ENCODE assay signal across 15 cellular contexts in genomic region chr6:142297996-142298753, GRCh38. TPM values are rescaled to one million over a fixed set of nuclear protein-coding genes. Genes with fewer than 3 reads are reported as not detected.
DNase-seq lines count a peak whose midpoint lies in the region; ATAC-seq, FAIRE-seq and TF ChIP-seq lines count a peak whose summit lies in the region.
"Had no signal": no experiment of that assay in that cellular context is flagged by ENCODE, and none has a peak within 500 bp of the region (broad histone marks: within the 10 kb centered on the region; RNA-seq: fewer than 3 reads in every experiment).

No MANE protein-coding gene starts in this region.

- H3K4me3 ChIP-seq in adipocyte (ENCODE audit: low read length) = no peak overlapping the region
- no peak overlapping the region for H3K4me3 ChIP-seq in keratinocyte (ENCODE audit: control insufficient read depth in 2 of 3, extremely low read depth in 1 of 3, insufficient read depth in 2 of 3, low read depth in 1 of 3, low read length in 3 of 3)
- H3K4me3 ChIP-seq: BLaER1 treated with 17β-estradiol and CSF1 and Interleukin-3, amounts not matched to agents 10 nM and 100 nM; right atrium auricular region; thoracic aorta had no signal

- H3K27ac Mint-ChIP-seq in H9 = no peak overlapping the region
- H3K27ac Mint-ChIP-seq: memory B cell had no signal

- H4K8ac ChIP-seq in H9 (replicated peaks; ENCODE audit: insufficient read length, low read depth, low read length) = no peak overlapping the region

- H3K23ac ChIP-seq in H9 (ENCODE audit: insufficient read length, low read depth, low read length) = no peak overlapping the region

- no peak overlapping the region for H2BK15ac ChIP-seq in H9 (ENCODE audit: low read depth, low read length)

- peaks cover 28 to 38% of the 10 kb centered on the region in 2 experiments for H3K4me1 Mint-ChIP-seq in H9

- H2BK20ac ChIP-seq in H9 (ENCODE audit: low read depth, low read length, poor library complexity, severe bottlenecking) = no peak overlapping the region

- H3K23me2 ChIP-seq in H9 (ENCODE audit: insufficient read length, low read depth, low read length, poor library complexity, severe bottlenecking) = peaks cover 7% of the 10 kb centered on the region

- no peak overlapping the region for H3K9ac ChIP-seq in adipocyte (ENCODE audit: low read length)
- no peak overlapping the region for H3K9ac ChIP-seq in keratinocyte (ENCODE audit: control insufficient read depth, extremely low read depth, insufficient read depth, low read length)
- no peak overlapping the region for H3K9ac ChIP-seq in H9 (ENCODE audit: extremely low read depth, insufficient read length, low read length)
- H3K9ac ChIP-seq: BLaER1 treated with 17β-estradiol and CSF1 and Interleukin-3, amounts not matched to agents 10 nM and 100 nM had no signal

- H2AK5ac ChIP-seq in H9 (ENCODE audit: insufficient read length, low read length) = no peak overlapping the region

- H2BK5ac ChIP-seq in H9 (ENCODE audit: insufficient read length, low read length) = no peak overlapping the region

- H3K27ac ChIP-seq in keratinocyte (ENCODE audit: control insufficient read depth, insufficient read depth, low read length) (peak overlapping the region; percentile 32), H9 (ENCODE audit: insufficient read length, low read depth, low read length) (no peak overlapping the region)
- H3K27ac ChIP-seq: BLaER1 treated with 17β-estradiol and CSF1 and Interleukin-3, amounts not matched to agents 10 nM and 100 nM; right atrium auricular region; thoracic aorta had no signal

- H3K36me3 Mint-ChIP-seq in H9 (ENCODE audit: insufficient read depth in 1 of 3, low read depth in 3 of 3) = no peaks in the 10 kb centered on the region; a peak in 1 of 7 replicates
- H3K36me3 Mint-ChIP-seq: memory B cell had no signal

- no peak overlapping the region for H3T11ph ChIP-seq in H9 (ENCODE audit: low read length)

- H3K36me3 ChIP-seq in adipocyte (ENCODE audit: control insufficient read depth, insufficient read depth, low read length, severe bottlenecking) (no peaks in the 10 kb centered on the region), keratinocyte (ENCODE audit: control insufficient read depth in 2 of 2, extremely low read depth in 1 of 2, insufficient read depth in 2 of 2, low read length in 2 of 2) (no peaks in the 10 kb centered on the region)
- H3K36me3 ChIP-seq: BLaER1 treated with 17β-estradiol and CSF1 and Interleukin-3, amounts not matched to agents 10 nM and 100 nM; right atrium auricular region; thoracic aorta had no signal

- WGBS in H9 (ENCODE audit: extremely low coverage, insufficient read length, low lambda C conversion rate) = no CpG with 5 or more reads among the region's 3 CpGs

- H3K18ac ChIP-seq in H9 (ENCODE audit: insufficient read length, low read depth, low read length) = no peak overlapping the region

- dilution Hi-C loops in keratinocyte (cut with MboI; ENCODE audit: extremely low pct_ligation_motif_present, low sequenced_read_pairs) = no loop called here

- H4K20me1 ChIP-seq in keratinocyte (ENCODE audit: control insufficient read depth, extremely low read depth, insufficient read depth, low read length) (no peaks in the 10 kb centered on the region), H9 (ENCODE audit: control insufficient read depth, insufficient read depth, insufficient read length) (no peaks in the 10 kb centered on the region)
- H4K20me1 ChIP-seq: BLaER1 treated with 17β-estradiol and CSF1 and Interleukin-3, amounts not matched to agents 10 nM and 100 nM had no signal

- H3K79me2 ChIP-seq in keratinocyte (ENCODE audit: control insufficient read depth, insufficient read depth, low read length) = no peaks in the 10 kb centered on the region
- H3K79me2 ChIP-seq in H9 (ENCODE audit: insufficient read depth, low read length) = no peaks in the 10 kb centered on the region

- ATAC-seq in HG03520 (IDR thresholded peaks at IDR 0.05; ENCODE audit: unreplicated experiment) (no peak), HG02763 (IDR thresholded peaks at IDR 0.05; ENCODE audit: unreplicated experiment) (no peak)

- peak; percentile 88 for FAIRE-seq in keratinocyte (lab: Jason Lieb, UNC)
- FAIRE-seq: H1 had no signal

- H2AFZ ChIP-seq in keratinocyte (ENCODE audit: control insufficient read depth, low read length) (no peak overlapping the region), H9 (ENCODE audit: low read length) (no peak overlapping the region)

- H3K27me3 ChIP-seq in adipocyte (replicated peaks; ENCODE audit: control insufficient read depth, insufficient read depth, low read length) = peaks cover 5% of the 10 kb centered on the region
- no peaks in the 10 kb centered on the region for H3K27me3 ChIP-seq in keratinocyte (ENCODE audit: control insufficient read depth, extremely low read depth, insufficient read depth, low read length)
- H3K27me3 ChIP-seq in H9 (ENCODE audit: insufficient read depth, low read length) = peaks cover 8% of the 10 kb centered on the region; the same call in 1 of the 2 replicates
- H3K27me3 ChIP-seq: BLaER1 treated with 17β-estradiol and CSF1 and Interleukin-3, amounts not matched to agents 10 nM and 100 nM had no signal

- no peak overlapping the region for H3K14ac ChIP-seq in H9 (ENCODE audit: insufficient read depth, low read length)

- H2BK12ac ChIP-seq in H9 (ENCODE audit: insufficient read length, low read depth, low read length) = no peak overlapping the region

- H3K4me3 Mint-ChIP-seq in H9 = no peak overlapping the region
- H3K4me3 Mint-ChIP-seq: memory B cell had no signal

- peaks cover 4% of the 10 kb centered on the region for H3K9me3 ChIP-seq in adipocyte (ENCODE audit: control insufficient read depth, low read length)
- H3K9me3 ChIP-seq in keratinocyte (ENCODE audit: control insufficient read depth, low read depth, low read length) = no peaks in the 10 kb centered on the region
- no peaks in the 10 kb centered on the region for H3K9me3 ChIP-seq in H9 (ENCODE audit: control insufficient read depth, low read depth, low read length)
- H3K9me3 ChIP-seq: right atrium auricular region, thoracic aorta had no signal

- no peak overlapping the region for H4K91ac ChIP-seq in H9 (ENCODE audit: insufficient read length, low read depth, low read length)

- H3K9me1 ChIP-seq in keratinocyte (ENCODE audit: control insufficient read depth, extremely low read depth, insufficient read depth, low read length) = no peaks in the 10 kb centered on the region

- no peak overlapping the region for H2BK120ac ChIP-seq in H9 (ENCODE audit: low read depth, low read length, poor library complexity, severe bottlenecking)

- H3K79me1 ChIP-seq in H9 (ENCODE audit: insufficient read depth, low read depth, low read length, poor library complexity, severe bottlenecking) = no peaks in the 10 kb centered on the region

- H3K27me3 Mint-ChIP-seq in H9 (ENCODE audit: low read depth) = peaks cover 31% of the 10 kb centered on the region

- DNase-seq in ACHN (peak; percentile 53), HS-5 (ENCODE audit: low read depth) (peak; percentile 81), adipocyte (ENCODE audit: low read depth) (peak; percentile 39), keratinocyte (ENCODE audit: low read depth, low spot score) (peak; percentile 61), NCI-H187 treated with DMSO at 0.1 percent for 48 hours (lab: John Stamatoyannopoulos, UW) (no peak), H9 (no peak)
- DNase-seq: KG1, Right ventricle myocardium superior had no signal

- H3K9me3 Mint-ChIP-seq in H9 = peaks cover 0 to 3% of the 10 kb centered on the region in 2 experiments; a peak in 1 of 5 replicates
- H3K9me3 Mint-ChIP-seq: memory B cell had no signal

- no peak overlapping the region for H4K5ac ChIP-seq in H9 (ENCODE audit: insufficient read length, low read depth, low read length)

- in situ Hi-C loops in ACHN (cut with HindIII; ENCODE audit: low pct_ligation_motif_present, low pct_unique_long_range_greater_than_20kb, low sequenced_read_pairs) = no loop called here

- H3K56ac ChIP-seq in H9 (ENCODE audit: insufficient read length, low read depth, low read length) = no peak overlapping the region

- H3K4me1 ChIP-seq in adipocyte (ENCODE audit: control insufficient read depth, insufficient read depth, low read length) (peaks cover 13% of the 10 kb centered on the region), keratinocyte (ENCODE audit: control insufficient read depth, extremely low read depth, insufficient read depth, low read length) (peaks cover 28% of the 10 kb centered on the region), H9 (ENCODE audit: insufficient read depth, low read length) (no peaks in the 10 kb centered on the region; the same call in 1 of the 2 replicates)

- H3K4ac ChIP-seq in H9 (ENCODE audit: low read depth, low read length) = no peak overlapping the region

- H3K4me2 ChIP-seq in keratinocyte (ENCODE audit: control insufficient read depth, extremely low read depth, insufficient read depth, low read depth, low read length) (peak overlapping the region; percentile 46), H9 (ENCODE audit: insufficient read depth, insufficient read length, low read length) (no peak overlapping the region)

- TF ChIP-seq CTCF in keratinocyte (optimal IDR thresholded peaks at IDR 0.05 in 1 of 3, IDR thresholded peaks at IDR 0.05 in 1 of 3, conservative IDR thresholded peaks at IDR 0.05 in 1 of 3; ENCODE audit: extremely low read depth in 1 of 3, insufficient read depth in 2 of 3, low read length in 3 of 3) = no peak
- TF ChIP-seq CTCF in H9 (conservative IDR thresholded peaks at IDR 0.05) = no peak

RNA-seq across cellular contexts. Expression of gene ADGRG6, which starts 3.6 kb away (rescaled TPM):
- polyA plus RNA-seq in keratinocyte = 9.4 to 20.1 TPM (median 14.6 TPM) in 3 replicates
- 4.0 TPM for polyA plus RNA-seq in keratinocyte (2011; ENCODE audit: low read depth)
- 2.8 and 5.8 TPM in 2 replicates for polyA plus RNA-seq in keratinocyte (2011; cell fraction: cytosol; rRNA removed)
- 13.9 and 17.9 TPM in 2 replicates for polyA plus RNA-seq in keratinocyte (2011; cell fraction: nucleus; rRNA removed)
- 4.4 and 9.6 TPM in 2 replicates for polyA plus RNA-seq in keratinocyte (2012; ENCODE audit: low replicate concordance)
- polyA minus RNA-seq in keratinocyte = 21.1 to 41.4 TPM (median 25.8 TPM) in 3 replicates
- 3.3 TPM for polyA minus RNA-seq in keratinocyte (2011; cell fraction: cytosol; rRNA and poly(A)+ RNA removed)
- polyA minus RNA-seq in keratinocyte (2011; cell fraction: nucleus; rRNA and poly(A)+ RNA removed) = 33.2 and 51.7 TPM in 2 replicates
- 2.2 and 2.5 TPM in 2 replicates for total RNA-seq in H9 (2021)

Comparison
In these comparisons a context has a peak if more than half of its experiments do, and no peak if none do; other contexts are left out.
1. DNase-seq: peak in ACHN (single experiment), HS-5 (single experiment), adipocyte (single experiment) and keratinocyte (single experiment); none in NCI-H187 treated with DMSO at 0.1 percent for 48 hours (single experiment) and H9 (single experiment).